In the genomic region with DNA sequence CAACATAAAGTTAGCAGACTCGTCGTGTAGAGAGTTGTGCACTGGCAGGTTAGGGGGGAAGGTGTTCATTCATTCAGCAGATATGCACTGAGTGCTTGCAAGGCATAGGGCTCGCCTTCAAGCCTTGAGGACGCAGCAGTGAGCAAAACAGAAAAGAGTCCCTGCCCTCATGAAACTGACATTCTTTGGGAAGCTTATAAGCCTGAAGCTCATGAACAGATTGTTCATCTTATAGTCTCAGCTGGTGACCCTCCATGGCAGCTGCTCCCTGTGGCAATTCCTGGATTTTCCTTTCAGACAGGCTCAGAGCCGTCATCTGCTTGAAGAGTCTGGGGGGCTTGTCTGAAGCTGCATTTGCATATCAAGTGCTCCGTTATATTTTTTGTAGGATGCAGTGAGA, we compare ENCODE assay signal across 1 cellular context.
TF ChIP-seq lines count a peak whose summit lies in the region.

No MANE protein-coding gene starts in this region.

TF ChIP-seq in GM23338, 12 proteins besides CTCF, POLR2A, EP300 and RAD21 (continued from another document):
- TF ChIP-seq, protein P1, sequence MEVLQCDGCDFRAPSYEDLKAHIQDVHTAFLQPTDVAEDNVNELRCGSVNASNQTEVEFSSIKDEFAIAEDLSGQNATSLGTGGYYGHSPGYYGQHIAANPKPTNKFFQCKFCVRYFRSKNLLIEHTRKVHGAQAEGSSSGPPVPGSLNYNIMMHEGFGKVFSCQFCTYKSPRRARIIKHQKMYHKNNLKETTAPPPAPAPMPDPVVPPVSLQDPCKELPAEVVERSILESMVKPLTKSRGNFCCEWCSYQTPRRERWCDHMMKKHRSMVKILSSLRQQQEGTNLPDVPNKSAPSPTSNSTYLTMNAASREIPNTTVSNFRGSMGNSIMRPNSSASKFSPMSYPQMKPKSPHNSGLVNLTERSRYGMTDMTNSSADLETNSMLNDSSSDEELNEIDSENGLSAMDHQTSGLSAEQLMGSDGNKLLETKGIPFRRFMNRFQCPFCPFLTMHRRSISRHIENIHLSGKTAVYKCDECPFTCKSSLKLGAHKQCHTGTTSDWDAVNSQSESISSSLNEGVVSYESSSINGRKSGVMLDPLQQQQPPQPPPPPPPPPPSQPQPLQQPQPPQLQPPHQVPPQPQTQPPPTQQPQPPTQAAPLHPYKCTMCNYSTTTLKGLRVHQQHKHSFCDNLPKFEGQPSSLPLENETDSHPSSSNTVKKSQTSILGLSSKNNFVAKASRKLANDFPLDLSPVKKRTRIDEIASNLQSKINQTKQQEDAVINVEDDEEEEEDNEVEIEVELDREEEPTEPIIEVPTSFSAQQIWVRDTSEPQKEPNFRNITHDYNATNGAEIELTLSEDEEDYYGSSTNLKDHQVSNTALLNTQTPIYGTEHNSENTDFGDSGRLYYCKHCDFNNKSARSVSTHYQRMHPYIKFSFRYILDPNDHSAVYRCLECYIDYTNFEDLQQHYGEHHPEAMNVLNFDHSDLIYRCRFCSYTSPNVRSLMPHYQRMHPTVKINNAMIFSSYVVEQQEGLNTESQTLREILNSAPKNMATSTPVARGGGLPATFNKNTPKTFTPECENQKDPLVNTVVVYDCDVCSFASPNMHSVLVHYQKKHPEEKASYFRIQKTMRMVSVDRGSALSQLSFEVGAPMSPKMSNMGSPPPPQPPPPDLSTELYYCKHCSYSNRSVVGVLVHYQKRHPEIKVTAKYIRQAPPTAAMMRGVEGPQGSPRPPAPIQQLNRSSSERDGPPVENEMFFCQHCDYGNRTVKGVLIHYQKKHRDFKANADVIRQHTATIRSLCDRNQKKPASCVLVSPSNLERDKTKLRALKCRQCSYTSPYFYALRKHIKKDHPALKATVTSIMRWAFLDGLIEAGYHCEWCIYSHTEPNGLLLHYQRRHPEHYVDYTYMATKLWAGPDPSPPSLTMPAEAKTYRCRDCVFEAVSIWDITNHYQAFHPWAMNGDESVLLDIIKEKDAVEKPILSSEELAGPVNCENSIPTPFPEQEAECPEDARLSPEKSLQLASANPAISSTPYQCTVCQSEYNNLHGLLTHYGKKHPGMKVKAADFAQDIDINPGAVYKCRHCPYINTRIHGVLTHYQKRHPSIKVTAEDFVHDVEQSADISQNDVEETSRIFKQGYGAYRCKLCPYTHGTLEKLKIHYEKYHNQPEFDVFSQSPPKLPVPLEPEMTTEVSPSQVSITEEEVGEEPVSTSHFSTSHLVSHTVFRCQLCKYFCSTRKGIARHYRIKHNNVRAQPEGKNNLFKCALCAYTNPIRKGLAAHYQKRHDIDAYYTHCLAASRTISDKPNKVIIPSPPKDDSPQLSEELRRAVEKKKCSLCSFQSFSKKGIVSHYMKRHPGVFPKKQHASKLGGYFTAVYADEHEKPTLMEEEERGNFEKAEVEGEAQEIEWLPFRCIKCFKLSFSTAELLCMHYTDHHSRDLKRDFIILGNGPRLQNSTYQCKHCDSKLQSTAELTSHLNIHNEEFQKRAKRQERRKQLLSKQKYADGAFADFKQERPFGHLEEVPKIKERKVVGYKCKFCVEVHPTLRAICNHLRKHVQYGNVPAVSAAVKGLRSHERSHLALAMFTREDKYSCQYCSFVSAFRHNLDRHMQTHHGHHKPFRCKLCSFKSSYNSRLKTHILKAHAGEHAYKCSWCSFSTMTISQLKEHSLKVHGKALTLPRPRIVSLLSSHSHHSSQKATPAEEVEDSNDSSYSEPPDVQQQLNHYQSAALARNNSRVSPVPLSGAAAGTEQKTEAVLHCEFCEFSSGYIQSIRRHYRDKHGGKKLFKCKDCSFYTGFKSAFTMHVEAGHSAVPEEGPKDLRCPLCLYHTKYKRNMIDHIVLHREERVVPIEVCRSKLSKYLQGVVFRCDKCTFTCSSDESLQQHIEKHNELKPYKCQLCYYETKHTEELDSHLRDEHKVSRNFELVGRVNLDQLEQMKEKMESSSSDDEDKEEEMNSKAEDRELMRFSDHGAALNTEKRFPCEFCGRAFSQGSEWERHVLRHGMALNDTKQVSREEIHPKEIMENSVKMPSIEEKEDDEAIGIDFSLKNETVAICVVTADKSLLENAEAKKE (CRISPR knock-in tag; IDR thresholded peaks at IDR 0.05), result no peak
- TF ChIP-seq POLR2AphosphoS5 (IDR thresholded peaks at IDR 0.05; ENCODE audit: low read depth) (no peak), JUNB (IDR thresholded peaks at IDR 0.05; ENCODE audit: unreplicated experiment) (no peak), NANOG (IDR thresholded peaks at IDR 0.05; ENCODE audit: borderline replicate concordance) (no peak), EZH2phosphoT487 (IDR thresholded peaks at IDR 0.05; ENCODE audit: unreplicated experiment) (no peak), EZH2 (IDR thresholded peaks at IDR 0.05; ENCODE audit: low read depth, unreplicated experiment) (no peak), CREB1 (CRISPR knock-in tag; IDR thresholded peaks at IDR 0.05; ENCODE audit: low read depth) (no peak)
- TF ChIP-seq, protein P2, sequence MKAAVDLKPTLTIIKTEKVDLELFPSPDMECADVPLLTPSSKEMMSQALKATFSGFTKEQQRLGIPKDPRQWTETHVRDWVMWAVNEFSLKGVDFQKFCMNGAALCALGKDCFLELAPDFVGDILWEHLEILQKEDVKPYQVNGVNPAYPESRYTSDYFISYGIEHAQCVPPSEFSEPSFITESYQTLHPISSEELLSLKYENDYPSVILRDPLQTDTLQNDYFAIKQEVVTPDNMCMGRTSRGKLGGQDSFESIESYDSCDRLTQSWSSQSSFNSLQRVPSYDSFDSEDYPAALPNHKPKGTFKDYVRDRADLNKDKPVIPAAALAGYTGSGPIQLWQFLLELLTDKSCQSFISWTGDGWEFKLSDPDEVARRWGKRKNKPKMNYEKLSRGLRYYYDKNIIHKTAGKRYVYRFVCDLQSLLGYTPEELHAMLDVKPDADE (IDR thresholded peaks at IDR 0.05), result no peak
- TF ChIP-seq, protein P3, sequence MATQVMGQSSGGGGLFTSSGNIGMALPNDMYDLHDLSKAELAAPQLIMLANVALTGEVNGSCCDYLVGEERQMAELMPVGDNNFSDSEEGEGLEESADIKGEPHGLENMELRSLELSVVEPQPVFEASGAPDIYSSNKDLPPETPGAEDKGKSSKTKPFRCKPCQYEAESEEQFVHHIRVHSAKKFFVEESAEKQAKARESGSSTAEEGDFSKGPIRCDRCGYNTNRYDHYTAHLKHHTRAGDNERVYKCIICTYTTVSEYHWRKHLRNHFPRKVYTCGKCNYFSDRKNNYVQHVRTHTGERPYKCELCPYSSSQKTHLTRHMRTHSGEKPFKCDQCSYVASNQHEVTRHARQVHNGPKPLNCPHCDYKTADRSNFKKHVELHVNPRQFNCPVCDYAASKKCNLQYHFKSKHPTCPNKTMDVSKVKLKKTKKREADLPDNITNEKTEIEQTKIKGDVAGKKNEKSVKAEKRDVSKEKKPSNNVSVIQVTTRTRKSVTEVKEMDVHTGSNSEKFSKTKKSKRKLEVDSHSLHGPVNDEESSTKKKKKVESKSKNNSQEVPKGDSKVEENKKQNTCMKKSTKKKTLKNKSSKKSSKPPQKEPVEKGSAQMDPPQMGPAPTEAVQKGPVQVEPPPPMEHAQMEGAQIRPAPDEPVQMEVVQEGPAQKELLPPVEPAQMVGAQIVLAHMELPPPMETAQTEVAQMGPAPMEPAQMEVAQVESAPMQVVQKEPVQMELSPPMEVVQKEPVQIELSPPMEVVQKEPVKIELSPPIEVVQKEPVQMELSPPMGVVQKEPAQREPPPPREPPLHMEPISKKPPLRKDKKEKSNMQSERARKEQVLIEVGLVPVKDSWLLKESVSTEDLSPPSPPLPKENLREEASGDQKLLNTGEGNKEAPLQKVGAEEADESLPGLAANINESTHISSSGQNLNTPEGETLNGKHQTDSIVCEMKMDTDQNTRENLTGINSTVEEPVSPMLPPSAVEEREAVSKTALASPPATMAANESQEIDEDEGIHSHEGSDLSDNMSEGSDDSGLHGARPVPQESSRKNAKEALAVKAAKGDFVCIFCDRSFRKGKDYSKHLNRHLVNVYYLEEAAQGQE (IDR thresholded peaks at IDR 0.05; ENCODE audit: unreplicated experiment), result no peak
